17 cellular contexts compared by ENCODE assay signal in genomic region chr17:80936218-80936617, GRCh38. TPM values are rescaled to one million over a fixed set of nuclear protein-coding genes. Genes with fewer than 3 reads are reported as not detected.
DNase-seq lines count a peak whose midpoint lies in the region; ATAC-seq, FAIRE-seq and TF ChIP-seq lines count a peak whose summit lies in the region.
"Had no signal": no experiment of that assay in that cellular context is flagged by ENCODE, and none has a peak within 500 bp of the region (broad histone marks: within the 10 kb centered on the region; RNA-seq: fewer than 3 reads in every experiment).

No MANE protein-coding gene starts in this region.

- no peak for ATAC-seq in activated naive CD8-positive, alpha-beta T cell treated with anti-CD3 and anti-CD28 coated beads, Interleukin-2, amount 50 U/mL, for 24 hours
- no peak for ATAC-seq in K562
- ATAC-seq: HepG2 had no signal

- WGBS in K562 (ENCODE audit: insufficient coverage, low coverage, missing lambda C conversion rate): 80% methylated on average over 4 of the region's 4 CpGs
- WGBS in esophagus muscularis mucosa: 87% methylated on average over 4 of the region's 4 CpGs
- 74% methylated on average over 4 of the region's 4 CpGs for WGBS in prostate gland

- CTCF ChIA-PET in K562 (lab: Yijun Ruan, JAX; ENCODE audit: low intra/inter-chr PET ratio): no interaction called here

- DNase-seq in activated naive CD8-positive, alpha-beta T cell treated with anti-CD3 and anti-CD28 coated beads, Interleukin-2, amount 50 U/mL, for 24 hours: no peak
- DNase-seq in ELR (ENCODE audit: low read depth): peak; percentile 40
- DNase-seq in K562 (ENCODE audit: extremely low read depth in 1 of 4, low spot score in 3 of 4): no peak
- DNase-seq in NCI-H1436 treated with DMSO at 0.1 percent for 48 hours (lab: John Stamatoyannopoulos, UW): no peak
- no peak for DNase-seq in esophagus muscularis mucosa (ENCODE audit: extremely low spot score)
- DNase-seq in prostate gland (ENCODE audit: low spot score): no peak
- DNase-seq: Caco-2; CD8-positive, alpha-beta memory T cell; DND-41; GF-D8; GOT3; H9 had no signal

- no peak overlapping the region for H3K9ac ChIP-seq in K562 (ENCODE audit: insufficient read depth in 1 of 2, low read depth in 2 of 2, low read length in 2 of 2)

- H3K4me1 ChIP-seq in K562 (replicated peaks in 1 of 2; ENCODE audit: control insufficient read depth in 2 of 2, insufficient read depth in 2 of 2, low read length in 2 of 2) (peaks cover 0 to 5% of the 10 kb centered on the region in 2 experiments; a peak in 1 of 5 replicates), esophagus muscularis mucosa (peaks cover under 1 to 25% (median 7%) of the 10 kb centered on the region in 4 donors), prostate gland (replicated peaks) (no peaks in the 10 kb centered on the region)
- H3K4me1 ChIP-seq: Caco-2 had no signal

- H3K27ac Mint-ChIP-seq in activated naive CD8-positive, alpha-beta T cell: peak overlapping the region; percentile 0
- no peak overlapping the region for H3K27ac Mint-ChIP-seq in activated naive CD8-positive, alpha-beta T cell treated with anti-CD3 and anti-CD28 coated beads, Interleukin-2, amount 50 U/mL, for 24 hours
- H3K27ac Mint-ChIP-seq: B cell, CD14-positive monocyte, H9 had no signal

- H3K9me3 ChIP-seq in K562 (replicated peaks; ENCODE audit: control insufficient read depth, insufficient read depth, low read depth, low read length) (no peaks in the 10 kb centered on the region), esophagus muscularis mucosa (no peaks in the 10 kb centered on the region), prostate gland (no peaks in the 10 kb centered on the region)
- H3K9me3 ChIP-seq: Caco-2 had no signal

- TF ChIP-seq RAD21 in K562 (CRISPR knock-in tag; conservative IDR thresholded peaks at IDR 0.05 in 1 of 2, IDR thresholded peaks at IDR 0.05 in 1 of 2): no peak

- H3K79me2 ChIP-seq in K562 (ENCODE audit: control insufficient read depth, insufficient read depth, low read length): no peaks in the 10 kb centered on the region

- peaks cover 2% of the 10 kb centered on the region for H3K36me3 Mint-ChIP-seq in activated naive CD8-positive, alpha-beta T cell
- H3K36me3 Mint-ChIP-seq in activated naive CD8-positive, alpha-beta T cell treated with anti-CD3 and anti-CD28 coated beads, Interleukin-2, amount 50 U/mL, for 24 hours (ENCODE audit: low read depth): peaks cover 2% of the 10 kb centered on the region

- no peaks in the 10 kb centered on the region for H3K9me3 Mint-ChIP-seq in activated naive CD8-positive, alpha-beta T cell (ENCODE audit: low read depth)
- no peaks in the 10 kb centered on the region for H3K9me3 Mint-ChIP-seq in activated naive CD8-positive, alpha-beta T cell treated with anti-CD3 and anti-CD28 coated beads, Interleukin-2, amount 50 U/mL, for 24 hours
- H3K9me3 Mint-ChIP-seq: CD14-positive monocyte; CD8-positive, alpha-beta memory T cell; H9 had no signal

- POLR2A ChIA-PET in K562 (lab: Yijun Ruan, JAX): no interaction called here

- intact Hi-C loops in K562 (cut with micrococcal nuclease) (no loop called here), esophagus muscularis mucosa (cut with DNase I) (loop anchor here (10.0 kb wide), 1 partner anchor 71 kb away; no protein-coding TSS in a partner anchor), prostate gland (cut with DNase I) (no loop called here)

- no peak overlapping the region for H3K4me2 ChIP-seq in K562 (ENCODE audit: insufficient read depth, low read length)

- H2AFZ ChIP-seq in K562 (ENCODE audit: low read depth, low read length): no peak overlapping the region

- peaks cover 33% of the 10 kb centered on the region for H3K4me1 Mint-ChIP-seq in activated naive CD8-positive, alpha-beta T cell (ENCODE audit: low read depth)
- H3K4me1 Mint-ChIP-seq in activated naive CD8-positive, alpha-beta T cell treated with anti-CD3 and anti-CD28 coated beads, Interleukin-2, amount 50 U/mL, for 24 hours: peaks cover 38% of the 10 kb centered on the region

- H3K27me3 Mint-ChIP-seq in activated naive CD8-positive, alpha-beta T cell: no peaks in the 10 kb centered on the region
- no peaks in the 10 kb centered on the region for H3K27me3 Mint-ChIP-seq in activated naive CD8-positive, alpha-beta T cell treated with anti-CD3 and anti-CD28 coated beads, Interleukin-2, amount 50 U/mL, for 24 hours
- H3K27me3 Mint-ChIP-seq: B cell had no signal

- H3K4me3 Mint-ChIP-seq in activated naive CD8-positive, alpha-beta T cell: no peak overlapping the region
- H3K4me3 Mint-ChIP-seq in activated naive CD8-positive, alpha-beta T cell treated with anti-CD3 and anti-CD28 coated beads, Interleukin-2, amount 50 U/mL, for 24 hours: no peak overlapping the region
- H3K4me3 Mint-ChIP-seq: B cell; CD14-positive monocyte; CD8-positive, alpha-beta memory T cell; H9 had no signal

- TF ChIP-seq CTCF in K562 (IDR thresholded peaks at IDR 0.05 in 2 of 3, conservative IDR thresholded peaks at IDR 0.05 in 1 of 3; ENCODE audit: insufficient read depth in 2 of 3, low read depth in 1 of 3, low read length in 3 of 3): no peak
- TF ChIP-seq CTCF in esophagus muscularis mucosa (IDR thresholded peaks at IDR 0.05): no peak
- no peak for TF ChIP-seq CTCF in prostate gland (IDR thresholded peaks at IDR 0.05)

- no peak overlapping the region for H3K4me3 ChIP-seq in K562
- H3K4me3 ChIP-seq in esophagus muscularis mucosa: no peak overlapping the region
- no peak overlapping the region for H3K4me3 ChIP-seq in prostate gland

- no peaks in the 10 kb centered on the region for H4K20me1 ChIP-seq in K562 (replicated peaks; ENCODE audit: control insufficient read depth, insufficient read depth, low read length)

- TF ChIP-seq EP300 in K562 (IDR thresholded peaks at IDR 0.05; ENCODE audit: low read length) (no peak), esophagus muscularis mucosa (IDR thresholded peaks at IDR 0.05) (no peak)

- no peaks in the 10 kb centered on the region for H3K27me3 ChIP-seq in K562 (ENCODE audit: control insufficient read depth in 2 of 2, insufficient read depth in 2 of 2, low read length in 2 of 2)
- H3K27me3 ChIP-seq in esophagus muscularis mucosa: no peaks in the 10 kb centered on the region
- no peaks in the 10 kb centered on the region for H3K27me3 ChIP-seq in prostate gland (replicated peaks; ENCODE audit: insufficient read depth)

- in situ Hi-C loops in K562 (cut with MboI): no loop called here

- H3K36me3 ChIP-seq in K562 (ENCODE audit: control insufficient read depth, insufficient read depth, low read length) (peaks cover 16% of the 10 kb centered on the region; the same call in 2 of the 3 replicates), esophagus muscularis mucosa (peaks cover 0 to 11% (median 7%) of the 10 kb centered on the region in 4 donors), prostate gland (no peaks in the 10 kb centered on the region)

- BruUV-seq in K562 (replicated peaks; lab: Mats Ljungman, UMichigan): no TSS peak

- TF ChIP-seq POLR2A in K562 (conservative IDR thresholded peaks at IDR 0.05): no peak
- TF ChIP-seq POLR2A in esophagus muscularis mucosa (IDR thresholded peaks at IDR 0.05; ENCODE audit: low read depth): no peak
- no peak for TF ChIP-seq POLR2A in prostate gland (IDR thresholded peaks at IDR 0.05)

- H3K27ac ChIP-seq in K562 (ENCODE audit: extremely low read depth, low read depth, low read length) (no peak overlapping the region), esophagus muscularis mucosa (replicated peaks in 1 of 4) (no peak overlapping the region), prostate gland (no peak overlapping the region)

- no peaks in the 10 kb centered on the region for H3K9me1 ChIP-seq in K562 (ENCODE audit: control insufficient read depth, insufficient read depth, low read length)

- peak; percentile 48 for FAIRE-seq in K562 (lab: Jason Lieb, UNC)
- FAIRE-seq: GM19239, HepG2 had no signal

TF ChIP-seq in K562, 482 proteins besides CTCF, POLR2A, EP300 and RAD21 (continues in another document):
- TF ChIP-seq L3MBTL2 (IDR thresholded peaks at IDR 0.05) (no peak), CREBBP (IDR thresholded peaks at IDR 0.05; ENCODE audit: low read depth, low read length) (no peak), ZNF695 (CRISPR knock-in tag; IDR thresholded peaks at IDR 0.05) (no peak), ZNF707 (CRISPR knock-in tag; conservative IDR thresholded peaks at IDR 0.05) (no peak), THAP7 (CRISPR knock-in tag; IDR thresholded peaks at IDR 0.05) (no peak), THRAP3 (IDR thresholded peaks at IDR 0.05; ENCODE audit: borderline replicate concordance) (no peak), HDGF (IDR thresholded peaks at IDR 0.05) (no peak), FOSL1 (tag; conservative IDR thresholded peaks at IDR 0.05) (no peak)

RNA-seq across cellular contexts. Expression of gene CHMP6, which starts 55.4 kb away (rescaled TPM):
- total RNA-seq in K562 (2011; cell fraction: chromatin; rRNA removed; ENCODE audit: low replicate concordance): 33.8 and 66.2 TPM in 2 replicates
- total RNA-seq in K562 (2011; cell fraction: nucleolus; rRNA removed): 40.5 and 47.9 TPM in 2 replicates
- total RNA-seq in K562 (2011; cell fraction: nucleoplasm; rRNA removed): 22.9 and 24.6 TPM in 2 replicates
- total RNA-seq in K562 (2014; rRNA removed): 10.3 and 12.9 TPM in 2 replicates
- total RNA-seq in K562 (2014; rRNA removed; fragmentation: Illumina TruSeq; extraction: Trizol): 14.4 and 15.7 TPM in 2 replicates
- total RNA-seq in K562 (2015; rRNA removed; fragmentation: Illumina TruSeq; extraction: Trizol): 12.7 and 13.8 TPM in 2 replicates
- 25.6 and 26.8 TPM in 2 replicates for total RNA-seq in K562 (2021)
- 8.0 and 13.4 TPM in 2 replicates for polyA plus RNA-seq in K562 (2011; rRNA removed)
- polyA plus RNA-seq in K562 (2011; cell fraction: cytosol; rRNA removed): 10.5 and 35.5 TPM in 2 replicates
- polyA plus RNA-seq in K562 (2011; cell fraction: nucleus; rRNA removed): 10.7 and 20.1 TPM in 2 replicates
- polyA plus RNA-seq in K562 (2012): 13.7 and 20.1 TPM in 2 replicates
- 11.4 and 15.5 TPM in 2 replicates for polyA plus RNA-seq in K562 (2014; fragmentation: Illumina TruSeq; extraction: Trizol)
- polyA plus RNA-seq in K562 (2014; fragmentation: Nextera tagmentation; extraction: Ambion mirVana): 1 to 10 TPM in 1 of 2 experiments, under 1 TPM in 1; 0.25 to 1.8 TPM
- 28.3 and 30.4 TPM in 2 replicates for polyA plus RNA-seq in K562 (2014; rRNA removed)
- polyA minus RNA-seq in K562 (2011; rRNA and poly(A)+ RNA removed): 11.2 and 15.9 TPM in 2 replicates
- polyA minus RNA-seq in K562 (2011; cell fraction: cytosol; rRNA and poly(A)+ RNA removed): 5.0 and 8.7 TPM in 2 replicates
- 13.5 and 13.7 TPM in 2 replicates for polyA minus RNA-seq in K562 (2011; cell fraction: nucleus; rRNA and poly(A)+ RNA removed)
- total RNA-seq in esophagus muscularis mucosa: 10 to 100 TPM; 17.6 to 29.2 (median 25.8) TPM
- total RNA-seq in prostate gland: 10 to 100 TPM; 30.6 to 35.3 TPM
